16 cellular contexts compared by ENCODE assay signal in genomic region chr12:41064411-41064810, GRCh38.
DNase-seq lines count a peak whose midpoint lies in the region; ATAC-seq and TF ChIP-seq lines count a peak whose summit lies in the region.
"Had no signal": no experiment of that assay in that cellular context is flagged by ENCODE, and none has a peak within 500 bp of the region (broad histone marks: within the 10 kb centered on the region; RNA-seq: fewer than 3 reads in every experiment).

No MANE protein-coding gene starts in this region.

- H2AK5ac ChIP-seq in trophoblast cell (ENCODE audit: low read length) = no peak overlapping the region

- H3K4me2 ChIP-seq in trophoblast cell (ENCODE audit: low read length) = no peak overlapping the region
- H3K4me2 ChIP-seq in smooth muscle cell = no peak overlapping the region
- H3K4me2 ChIP-seq: A549; BLaER1 treated with 17β-estradiol and CSF1 and Interleukin-3, amounts not matched to agents 10 nM and 100 nM had no signal

- H3K9me3 ChIP-seq in trophoblast cell (ENCODE audit: insufficient read depth, low read depth, low read length) = no peaks in the 10 kb centered on the region
- H3K9me3 ChIP-seq in smooth muscle cell (replicated peaks; ENCODE audit: low read depth) = no peaks in the 10 kb centered on the region
- H3K9me3 ChIP-seq: A549; BLaER1 treated with 17β-estradiol and CSF1 and Interleukin-3, amounts not matched to agents 10 nM and 100 nM; Caco-2 had no signal

- H3K4me3 ChIP-seq in trophoblast cell (ENCODE audit: low read depth, low read length) (no peak overlapping the region), smooth muscle cell (no peak overlapping the region)
- H3K4me3 ChIP-seq: A549; BLaER1 treated with 17β-estradiol and CSF1 and Interleukin-3, amounts not matched to agents 10 nM and 100 nM had no signal

- no CpG with 5 or more reads among the region's 2 CpGs for WGBS in trophoblast cell (ENCODE audit: extremely low coverage, insufficient coverage, insufficient read length)
- WGBS in smooth muscle cell (ENCODE audit: low lambda C conversion rate) = 73% methylated on average over 2 of the region's 2 CpGs

- H2BK5ac ChIP-seq in trophoblast cell (ENCODE audit: low read depth, low read length, poor library complexity) = no peak overlapping the region

- H3K4me1 ChIP-seq in trophoblast cell (ENCODE audit: control insufficient read depth in 1 of 2, insufficient read depth in 2 of 2, low read length in 2 of 2) (no peaks in the 10 kb centered on the region), smooth muscle cell (ENCODE audit: low read depth) (no peaks in the 10 kb centered on the region)
- H3K4me1 ChIP-seq: A549; BLaER1 treated with 17β-estradiol and CSF1 and Interleukin-3, amounts not matched to agents 10 nM and 100 nM; Caco-2 had no signal

- H3K18ac ChIP-seq in trophoblast cell (ENCODE audit: low read length) = no peak overlapping the region

- no peak overlapping the region for H4K91ac ChIP-seq in trophoblast cell (ENCODE audit: low read depth, low read length)

- H2AFZ ChIP-seq in trophoblast cell (ENCODE audit: insufficient read depth, low read length, poor library complexity) = no peak overlapping the region
- H2AFZ ChIP-seq in smooth muscle cell (ENCODE audit: low read depth) = peak overlapping the region; percentile 18

- no peak overlapping the region for H3K23ac ChIP-seq in trophoblast cell (ENCODE audit: low read length)

- DNase-seq in amniotic epithelial cell (ENCODE audit: low read depth) (peak; percentile 42), trophoblast cell (peak; percentile 70 to 82), smooth muscle cell (lab: John Stamatoyannopoulos, UW; ENCODE audit: unreplicated experiment) (no peak)
- DNase-seq: AML-193; Caco-2; Calu3; CD4-positive, alpha-beta T cell; CD8-positive, alpha-beta T cell; DMS79 treated with DMSO at 0.1 percent for 48 hours; GF-D8 had no signal

- no peaks in the 10 kb centered on the region for H3K27me3 ChIP-seq in trophoblast cell (ENCODE audit: insufficient read depth, low read length)
- H3K27me3 ChIP-seq in smooth muscle cell (ENCODE audit: low read depth) = no peaks in the 10 kb centered on the region
- H3K27me3 ChIP-seq: BLaER1 treated with 17β-estradiol and CSF1 and Interleukin-3, amounts not matched to agents 10 nM and 100 nM had no signal

- H3K79me2 ChIP-seq in trophoblast cell (ENCODE audit: control insufficient read depth, insufficient read depth, low read length, poor library complexity) (no peaks in the 10 kb centered on the region), smooth muscle cell (ENCODE audit: low read depth) (no peaks in the 10 kb centered on the region)

- TF ChIP-seq CTCF in smooth muscle cell (IDR thresholded peaks at IDR 0.05; ENCODE audit: borderline replicate concordance, insufficient read depth, poor library complexity, severe bottlenecking) = no peak

- H3K14ac ChIP-seq in trophoblast cell (ENCODE audit: low read length) = no peak overlapping the region

- H2BK12ac ChIP-seq in trophoblast cell (ENCODE audit: low read length) = no peak overlapping the region

- H3K27ac ChIP-seq in trophoblast cell (ENCODE audit: low read depth, low read length) (no peak overlapping the region), smooth muscle cell (ENCODE audit: low read depth) (no peak overlapping the region)
- H3K27ac ChIP-seq: 22Rv1; A549; BLaER1 treated with 17β-estradiol and CSF1 and Interleukin-3, amounts not matched to agents 10 nM and 100 nM; C4-2B had no signal

- H3K36me3 ChIP-seq in trophoblast cell (ENCODE audit: control insufficient read depth in 1 of 2, insufficient read depth in 2 of 2, low read length in 2 of 2) (no peaks in the 10 kb centered on the region), smooth muscle cell (ENCODE audit: low read depth) (no peaks in the 10 kb centered on the region)
- H3K36me3 ChIP-seq: BLaER1 treated with 17β-estradiol and CSF1 and Interleukin-3, amounts not matched to agents 10 nM and 100 nM had no signal

- H2BK120ac ChIP-seq in trophoblast cell (ENCODE audit: insufficient read depth, low read length, poor library complexity) = no peak overlapping the region

- no peak overlapping the region for H4K12ac ChIP-seq in trophoblast cell (ENCODE audit: low read depth, low read length)

- ATAC-seq in HG03442 (IDR thresholded peaks at IDR 0.05; ENCODE audit: unreplicated experiment) (no peak), HG03457 (IDR thresholded peaks at IDR 0.05; ENCODE audit: unreplicated experiment) (no peak)
- ATAC-seq: A549; CD8-positive, alpha-beta T cell had no signal

- no peak overlapping the region for H3K9ac ChIP-seq in trophoblast cell (ENCODE audit: low read length)
- no peak overlapping the region for H3K9ac ChIP-seq in smooth muscle cell (ENCODE audit: low read depth)
- H3K9ac ChIP-seq: BLaER1 treated with 17β-estradiol and CSF1 and Interleukin-3, amounts not matched to agents 10 nM and 100 nM had no signal

- no peak overlapping the region for H3K4ac ChIP-seq in trophoblast cell (ENCODE audit: low read depth, low read length)

- H4K8ac ChIP-seq in trophoblast cell (ENCODE audit: low read depth, low read length) = no peak overlapping the region

- H3F3A ChIP-seq in smooth muscle cell (ENCODE audit: low read depth) = no peaks in the 10 kb centered on the region

- no peaks in the 10 kb centered on the region for H3K79me1 ChIP-seq in trophoblast cell (ENCODE audit: low read length)

- no peaks in the 10 kb centered on the region for H4K20me1 ChIP-seq in smooth muscle cell (ENCODE audit: low read depth)
- H4K20me1 ChIP-seq: BLaER1 treated with 17β-estradiol and CSF1 and Interleukin-3, amounts not matched to agents 10 nM and 100 nM had no signal
